In the genomic region with DNA sequence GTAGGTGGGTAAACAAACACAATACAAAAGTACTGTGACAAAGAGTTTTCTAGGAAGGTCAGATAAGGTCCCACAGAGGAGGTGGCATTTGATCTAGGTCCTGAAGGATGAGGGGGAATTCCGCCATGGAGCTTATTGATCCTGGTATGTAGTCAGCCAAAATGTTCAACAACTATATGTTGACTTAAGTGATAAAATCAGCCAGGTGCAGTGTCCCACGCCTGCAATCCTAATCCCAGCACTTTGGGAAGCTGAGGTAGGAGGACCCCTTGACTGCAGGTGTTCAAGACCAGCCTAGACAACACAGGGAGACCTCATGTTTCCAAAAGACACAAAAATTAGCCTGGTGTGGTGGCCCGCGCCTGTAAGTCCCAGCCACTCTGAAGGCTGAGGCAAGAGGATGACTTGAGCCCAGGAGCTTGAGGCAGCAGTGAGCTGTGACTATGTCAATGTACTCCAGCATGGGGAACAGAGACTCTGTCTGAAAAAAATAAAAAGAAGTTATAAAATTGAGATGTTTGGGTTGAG, we compare ENCODE assay signal across 8 cellular contexts. TPM values are rescaled to one million over a fixed set of nuclear protein-coding genes. Genes with fewer than 3 reads are reported as not detected.
DNase-seq lines count a peak whose midpoint lies in the region; ATAC-seq and TF ChIP-seq lines count a peak whose summit lies in the region.

No MANE protein-coding gene starts in this region.

- CTCF ChIA-PET in OCI-LY7 (lab: Charles Lee; ENCODE audit: unreplicated experiment) = interaction anchor here (0.6 to 0.9 kb wide), 2 partner anchors 117 to 202 kb away, joined by 3 read pairs; no protein-coding TSS in a partner anchor

- H3K4me1 ChIP-seq in OCI-LY7 (ENCODE audit: insufficient read depth, low read length, poor library complexity, severe bottlenecking) = peaks cover 20% of the 10 kb centered on the region

- no peak overlapping the region for H3K4me2 ChIP-seq in OCI-LY7 (ENCODE audit: low read length)

- POLR2A ChIA-PET in OCI-LY7 (lab: Charles Lee) = interaction anchor here (0.5 to 1.7 kb wide), 5 partner anchors 9 to 125 kb away, joined by 3 to 7 read pairs (median 4); partner anchors contain the start of gene RRAGA

- ATAC-seq in GM18502 (IDR thresholded peaks at IDR 0.05; ENCODE audit: poor library complexity, unreplicated experiment) = peak; percentile 40
- ATAC-seq in GM21515 (IDR thresholded peaks at IDR 0.05; ENCODE audit: unreplicated experiment) = peak; percentile 20
- peak; percentile 28 for ATAC-seq in HG03442 (IDR thresholded peaks at IDR 0.05; ENCODE audit: unreplicated experiment)
- ATAC-seq in left lobe of liver = peak; percentile 40

- intact Hi-C loops in OCI-LY7 (cut with micrococcal nuclease; ENCODE audit: unreplicated experiment) = loop anchor here (1.0 to 10.0 kb wide), 3 partner anchors 69 to 283 kb away; partner anchors contain the start of genes HAUS6 and RRAGA

- no peak for TF ChIP-seq CTCF in OCI-LY7 (conservative IDR thresholded peaks at IDR 0.05; ENCODE audit: low read length)

- H3K36me3 ChIP-seq in OCI-LY7 (ENCODE audit: insufficient read depth, low read length) = no peaks in the 10 kb centered on the region

- H3K4me3 ChIP-seq in OCI-LY7 (ENCODE audit: low read depth, low read length, poor library complexity, severe bottlenecking) = no peak overlapping the region

- H3K9me2 ChIP-seq in OCI-LY7 (ENCODE audit: insufficient read depth, low read length) = no peaks in the 10 kb centered on the region

- no peaks in the 10 kb centered on the region for H3K9me3 ChIP-seq in OCI-LY7 (ENCODE audit: low read length)

- no peak overlapping the region for H3K27ac ChIP-seq in OCI-LY7 (ENCODE audit: low read depth, low read length, poor library complexity, severe bottlenecking)

- no peaks in the 10 kb centered on the region for H4K20me1 ChIP-seq in OCI-LY7 (ENCODE audit: insufficient read depth, low read length)

- H2AFZ ChIP-seq in OCI-LY7 (ENCODE audit: low read length) = no peak overlapping the region; the same call in 1 of the 2 replicates

- H3K79me2 ChIP-seq in OCI-LY7 (ENCODE audit: insufficient read depth, low read depth, low read length) = no peaks in the 10 kb centered on the region

- DNase-seq in left lobe of liver (ENCODE audit: low spot score) (no peak), NCI-H187 treated with DMSO at 0.1 percent for 48 hours (lab: John Stamatoyannopoulos, UW) (no peak), OCI-LY7 (ENCODE audit: low spot score) (no peak), NCI-H774 (lab: John Stamatoyannopoulos, UW) (no peak), HuH-7.5 (ENCODE audit: low spot score) (no peak)

- no TSS peak for BruUV-seq in OCI-LY7 (replicated peaks; lab: Mats Ljungman, UMichigan)

RNA-seq across cellular contexts. Expression of gene PLIN2, which starts 46.4 kb away (rescaled TPM):
- total RNA-seq in left lobe of liver (281 TPM), OCI-LY7 (2022) (6.6 and 7.4 TPM in 2 replicates)
- total RNA-seq in OCI-LY7 (2014; rRNA removed; shearing (Covaris generic)) = 6.2 and 7.8 TPM in 2 replicates

RNA-seq across cellular contexts. Expression of gene DENND4C, which starts 56.8 kb away (rescaled TPM):
- total RNA-seq in left lobe of liver (17.1 TPM), OCI-LY7 (2022) (18.8 and 27.4 TPM in 2 replicates)
- total RNA-seq in OCI-LY7 (2014; rRNA removed; shearing (Covaris generic)) = 24.2 and 28.6 TPM in 2 replicates

Comparison
In these comparisons a context has a peak if more than half of its experiments do, and no peak if none do; other contexts are left out.
1. RNA of gene PLIN2, which starts 46.4 kb away (total RNA-seq): 281 TPM in left lobe of liver (single experiment); 6.2 to 7.8 TPM in OCI-LY7; every median in the first group is over 10 times any median in the second.
2. Peak in every context shown above with its lines, with median percentiles within 50 percentile points of each other: ATAC-seq.